In the genomic region with DNA sequence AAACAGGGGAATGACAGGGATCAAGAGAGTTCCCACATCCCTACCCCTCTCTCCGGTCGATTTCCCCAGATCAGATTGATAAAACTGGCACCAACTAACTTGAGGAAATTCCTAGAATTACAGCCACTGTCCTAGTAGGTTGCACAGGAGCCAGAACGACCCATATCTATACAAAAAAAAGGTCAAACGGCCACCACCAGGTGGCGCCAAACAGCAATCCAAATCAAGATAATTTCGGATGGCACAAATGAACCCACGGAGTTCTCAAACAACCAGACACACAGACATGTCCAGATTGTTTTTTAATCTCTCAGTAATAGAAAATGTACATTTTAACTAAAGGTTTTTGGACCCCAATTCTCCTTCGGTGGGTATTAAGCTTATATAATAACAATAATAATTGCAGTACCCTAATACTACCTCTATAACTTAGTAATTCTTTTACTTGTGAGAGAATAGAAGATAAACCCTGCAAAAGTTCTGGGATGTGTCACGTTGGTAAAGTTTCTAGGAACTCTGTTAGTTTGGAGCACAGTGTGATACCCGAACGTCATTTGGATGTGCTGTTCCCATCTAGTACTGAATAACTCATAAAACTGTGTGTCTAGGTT, we compare ENCODE assay signal across 8 cellular contexts.
DNase-seq lines count a peak whose midpoint lies in the region; ATAC-seq, FAIRE-seq and TF ChIP-seq lines count a peak whose summit lies in the region.

No MANE protein-coding gene starts in this region.

- H3K9me3 ChIP-seq in astrocyte (ENCODE audit: insufficient read depth, low read depth, low read length) = no peaks in the 10 kb centered on the region

- H3K9me3 Mint-ChIP-seq in astrocyte (ENCODE audit: unreplicated experiment) = no peaks in the 10 kb centered on the region

- no peaks in the 10 kb centered on the region for H3K36me3 Mint-ChIP-seq in astrocyte (ENCODE audit: low read depth, unreplicated experiment)

- peak; percentile 85 for TF ChIP-seq CTCF in astrocyte (IDR thresholded peaks at IDR 0.05; ENCODE audit: insufficient read depth, low read depth, low read length)

- H3K27ac Mint-ChIP-seq in astrocyte (ENCODE audit: unreplicated experiment) = no peak overlapping the region

- H3K27me3 ChIP-seq in astrocyte (ENCODE audit: insufficient read depth, low read length) = no peaks in the 10 kb centered on the region

- H3K4me1 Mint-ChIP-seq in astrocyte (ENCODE audit: low read depth, unreplicated experiment) = peaks cover 2% of the 10 kb centered on the region

- H3K36me3 ChIP-seq in astrocyte (ENCODE audit: insufficient read depth, low read length) = no peaks in the 10 kb centered on the region

- no peak for FAIRE-seq in astrocyte (lab: Jason Lieb, UNC)

- no peaks in the 10 kb centered on the region for H3K79me2 ChIP-seq in astrocyte (ENCODE audit: insufficient read depth, low read length)

- peak; percentile 59 for DNase-seq in EL
- peak; percentile 11 for DNase-seq in KG1 (lab: John Stamatoyannopoulos, UW)
- DNase-seq in T follicular helper cell (ENCODE audit: low read depth) = peak; percentile 21
- peak; percentile 12 for DNase-seq in astrocyte (ENCODE audit: low read depth)
- DNase-seq in iPS-NIHi11 (ENCODE audit: low spot score) = peak; percentile 41
- peak; percentile 9 to 47 for DNase-seq in stimulated activated CD4-positive, alpha-beta T cell treated with anti-CD3 and anti-CD28 coated beads, Interleukin-12 subunit alpha, Interleukin-12 subunit beta, amount 100 ng/mL, for 24 hours (ENCODE audit: low read depth in 2 of 2)

- H3K4me2 ChIP-seq in astrocyte (ENCODE audit: low read length) = peak overlapping the region; percentile 30

- no peaks in the 10 kb centered on the region for H4K20me1 ChIP-seq in astrocyte (ENCODE audit: insufficient read depth, low read length)

- ATAC-seq in GM21423 (IDR thresholded peaks at IDR 0.05; ENCODE audit: unreplicated experiment) = peak; percentile 61
- ATAC-seq in GM19328 (IDR thresholded peaks at IDR 0.05; ENCODE audit: unreplicated experiment) = no peak

- H3K27me3 Mint-ChIP-seq in astrocyte (ENCODE audit: low read depth, unreplicated experiment) = no peaks in the 10 kb centered on the region

- H3K27ac ChIP-seq in astrocyte (ENCODE audit: low read depth, low read length) = no peak overlapping the region

- no peak overlapping the region for H3K4me3 Mint-ChIP-seq in astrocyte (ENCODE audit: unreplicated experiment)

- no peak overlapping the region for H3K9ac ChIP-seq in astrocyte (ENCODE audit: low read length)

- no peak overlapping the region for H3K4me3 ChIP-seq in astrocyte (ENCODE audit: insufficient read depth, low read depth, low read length)

- H2AFZ ChIP-seq in astrocyte (ENCODE audit: low read depth, low read length) = no peak overlapping the region

- no peaks in the 10 kb centered on the region for H3K4me1 ChIP-seq in astrocyte (ENCODE audit: insufficient read depth, low read length)
